Comparison of ENCODE assay signal across 7 cellular contexts in genomic region chr17:7834554-7834890, GRCh38. TPM values are rescaled to one million over a fixed set of nuclear protein-coding genes. Genes with fewer than 3 reads are reported as not detected.
DNase-seq lines count a peak whose midpoint lies in the region; ATAC-seq and TF ChIP-seq lines count a peak whose summit lies in the region.

No MANE protein-coding gene starts in this region.

- H3K36me3 ChIP-seq in H7 (replicated peaks; ENCODE audit: control insufficient read depth, insufficient read depth, low read length) (no peaks in the 10 kb centered on the region), breast epithelium (no peaks in the 10 kb centered on the region)

- TF ChIP-seq POLR2A in breast epithelium (IDR thresholded peaks at IDR 0.05): no peak

- peaks cover 38 to 43% (median 39%) of the 10 kb centered on the region in 3 donors for H3K4me1 Mint-ChIP-seq in T-cell
- peaks cover 58% of the 10 kb centered on the region for H3K4me1 Mint-ChIP-seq in stimulated activated effector memory CD8-positive, alpha-beta T cell treated with anti-CD3 and anti-CD28 coated beads, Interleukin-12 subunit alpha, Interleukin-12 subunit beta, amount 100 ng/mL, for 72 hours

- H3K9me3 Mint-ChIP-seq in T-cell: no peaks in the 10 kb centered on the region
- H3K9me3 Mint-ChIP-seq in stimulated activated effector memory CD8-positive, alpha-beta T cell treated with anti-CD3 and anti-CD28 coated beads, Interleukin-12 subunit alpha, Interleukin-12 subunit beta, amount 100 ng/mL, for 72 hours: no peaks in the 10 kb centered on the region

- H3K27me3 Mint-ChIP-seq in T-cell: peaks cover 0 to 1% of the 10 kb centered on the region in 2 donors

- TF ChIP-seq CTCF in breast epithelium (IDR thresholded peaks at IDR 0.05): no peak

- H3K4me3 Mint-ChIP-seq in T-cell: peak overlapping the region; percentile 98 to 100 (median 98)
- H3K4me3 Mint-ChIP-seq in stimulated activated effector memory CD8-positive, alpha-beta T cell treated with anti-CD3 and anti-CD28 coated beads, Interleukin-12 subunit alpha, Interleukin-12 subunit beta, amount 100 ng/mL, for 72 hours: peak overlapping the region; percentile 99

- ATAC-seq in T-cell (replicated peaks in 1 of 4) (peak; percentile 0 to 3 (median 3)), left colon (peak; percentile 15), HG02884 (IDR thresholded peaks at IDR 0.05; ENCODE audit: unreplicated experiment) (no peak), HG02885 (IDR thresholded peaks at IDR 0.05; ENCODE audit: poor library complexity, unreplicated experiment) (no peak)
- peak; percentile 31 for ATAC-seq in stimulated activated effector memory CD8-positive, alpha-beta T cell treated with anti-CD3 and anti-CD28 coated beads, Interleukin-12 subunit alpha, Interleukin-12 subunit beta, amount 100 ng/mL, for 72 hours

- peak overlapping the region; percentile 66 for H3K4me3 ChIP-seq in H7 (ENCODE audit: insufficient read depth, low read depth, low read length)
- H3K4me3 ChIP-seq in breast epithelium: peak overlapping the region; percentile 70 to 74 (median 74)

- intact Hi-C loops in breast epithelium (cut with DNase I; ENCODE audit: low total_unique reads) (no loop called here), left colon (cut with DNase I, micrococcal nuclease) (no loop called here)

- peaks cover 8 to 28% of the 10 kb centered on the region in 2 donors for H3K4me1 ChIP-seq in breast epithelium

- no peaks in the 10 kb centered on the region for H3K36me3 Mint-ChIP-seq in T-cell
- peaks cover 42% of the 10 kb centered on the region for H3K36me3 Mint-ChIP-seq in stimulated activated effector memory CD8-positive, alpha-beta T cell treated with anti-CD3 and anti-CD28 coated beads, Interleukin-12 subunit alpha, Interleukin-12 subunit beta, amount 100 ng/mL, for 72 hours

- peaks cover 44% of the 10 kb centered on the region for H3K27me3 ChIP-seq in H7 (ENCODE audit: control insufficient read depth, insufficient read depth, low read length)
- H3K27me3 ChIP-seq in breast epithelium: no peaks in the 10 kb centered on the region

- POLR2A ChIA-PET in T-cell (lab: Charles Lee): interaction anchor here in 1 of 2 donors (0.7 to 1.6 kb wide), 5 partner anchors 9 to 144 kb away, joined by 3 to 11 read pairs (median 5); partner anchors contain the start of gene NAA38

- no peaks in the 10 kb centered on the region for H3K9me3 ChIP-seq in breast epithelium

- peak; percentile 75 for DNase-seq in H7
- DNase-seq in T-cell: peak in 25 of 34 experiments; percentile 25 to 67 (median 51)
- DNase-seq in breast epithelium (ENCODE audit: low spot score in 2 of 2): peak; percentile 54 to 65
- DNase-seq in left colon: peak; percentile 76 to 84
- peak in 1 of 2 donors; percentile 88 for DNase-seq in stimulated activated effector memory CD8-positive, alpha-beta T cell treated with anti-CD3 and anti-CD28 coated beads, Interleukin-12 subunit alpha, Interleukin-12 subunit beta, amount 100 ng/mL, for 72 hours (ENCODE audit: low spot score in 2 of 2)

- CTCF ChIA-PET in T-cell (lab: Charles Lee): interaction anchor here (0.5 to 1.8 kb wide), 13 partner anchors 9 to 906 kb away, joined by 3 to 8 read pairs (median 5); partner anchors contain the start of genes CYB5D1 (in 1 of the 2), NAA38 (in 1 of the 2) and TP53 (in 1 of the 2)

- peak overlapping the region; percentile 97 to 99 for H3K27ac ChIP-seq in breast epithelium

- peak overlapping the region; percentile 97 for H3K27ac Mint-ChIP-seq in T-cell
- H3K27ac Mint-ChIP-seq in stimulated activated effector memory CD8-positive, alpha-beta T cell treated with anti-CD3 and anti-CD28 coated beads, Interleukin-12 subunit alpha, Interleukin-12 subunit beta, amount 100 ng/mL, for 72 hours: peak overlapping the region; percentile 97

RNA-seq across cellular contexts. Expression of gene KDM6B, which starts 0.5 kb away (rescaled TPM):
- total RNA-seq in H7 (2014; rRNA removed; shearing (Covaris generic)): 1.1 and 1.6 TPM in 2 replicates
- total RNA-seq in T-cell (100 to 1,000 TPM in 3 of 5 donors, 10 to 100 TPM in 2; 87.3 to 180 (median 108) TPM), breast epithelium (10 to 100 TPM in 2 of 3 donors, 1 to 10 TPM in 1; 6.4 to 89.7 (median 10.5) TPM), left colon (10 to 100 TPM; 49.5 to 50.4 TPM)

RNA-seq across cellular contexts. Expression of gene TMEM88, which starts 20.3 kb away (rescaled TPM):
- total RNA-seq in H7 (2014; rRNA removed; shearing (Covaris generic)): 7.2 and 27.0 TPM in 2 replicates
- total RNA-seq in T-cell (10 to 100 TPM in 2 of 5 donors, 1 to 10 TPM in 3; 5.8 to 27.1 (median 8.4) TPM), breast epithelium (10 to 100 TPM in 1 of 3 donors, 1 to 10 TPM in 2; 4.8 to 21.0 (median 5.7) TPM), left colon (1 to 10 TPM; 3.8 to 6.1 TPM)

RNA-seq across cellular contexts. Expression of gene NAA38, which starts 22.8 kb away (rescaled TPM):
- 59.0 and 81.9 TPM in 2 replicates for total RNA-seq in H7 (2014; rRNA removed; shearing (Covaris generic))
- total RNA-seq in T-cell: 10 to 100 TPM; 15.8 to 40.6 (median 33.6) TPM
- 10 to 100 TPM; 84.7 to 92.4 (median 89.9) TPM for total RNA-seq in breast epithelium
- 10 to 100 TPM; 49.7 to 83.0 TPM for total RNA-seq in left colon

RNA-seq across cellular contexts. Expression of gene CYB5D1, which starts 23.3 kb away (rescaled TPM):
- total RNA-seq in H7 (2014; rRNA removed; shearing (Covaris generic)): 10.2 and 10.3 TPM in 2 replicates
- 10 to 100 TPM in 2 of 5 donors, 1 to 10 TPM in 3; 5.5 to 12.4 (median 8.4) TPM for total RNA-seq in T-cell
- total RNA-seq in breast epithelium: 10 to 100 TPM in 2 of 3 donors, 1 to 10 TPM in 1; 8.2 to 20.5 (median 13.4) TPM
- 1 to 10 TPM; 8.3 to 9.0 TPM for total RNA-seq in left colon

RNA-seq across cellular contexts. Expression of gene CHD3, which starts 54.1 kb away (rescaled TPM):
- total RNA-seq in H7 (2014; rRNA removed; shearing (Covaris generic)): 30.1 TPM in 2 replicates
- total RNA-seq in T-cell (100 to 1,000 TPM; 250 to 331 (median 274) TPM), breast epithelium (10 to 100 TPM; 47.5 to 99.0 (median 90.0) TPM), left colon (10 to 100 TPM; 51.3 to 51.9 TPM)

Comparison
In these comparisons a context has a peak if more than half of its experiments do, and no peak if none do; other contexts are left out.
1. ATAC-seq: peak in T-cell (4 of 4), left colon (single experiment) and stimulated activated effector memory CD8-positive, alpha-beta T cell treated with anti-CD3 and anti-CD28 coated beads, Interleukin-12 subunit alpha, Interleukin-12 subunit beta, amount 100 ng/mL, for 72 hours (single experiment); none in HG02884 (single experiment) and HG02885 (single experiment).